In the genomic region with DNA sequence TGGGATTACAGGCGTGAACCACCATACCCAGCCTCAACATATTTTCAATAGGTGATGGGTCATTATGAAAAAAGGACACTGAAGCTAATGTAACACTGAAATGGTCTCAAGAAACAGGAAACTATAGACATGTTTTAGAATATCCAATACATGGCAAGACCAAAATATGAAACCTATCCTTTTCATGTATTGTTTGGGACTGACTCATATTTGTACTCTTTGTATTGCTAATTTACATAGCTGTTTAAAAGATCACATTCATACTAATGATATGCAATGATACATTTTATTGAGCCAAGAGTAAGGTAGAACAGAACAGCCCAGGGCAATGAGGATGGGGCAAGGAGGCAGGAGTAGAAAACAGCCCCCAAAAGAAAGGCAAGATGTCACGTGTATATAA, we compare ENCODE assay signal across 16 cellular contexts. TPM values are rescaled to one million over a fixed set of nuclear protein-coding genes. Genes with fewer than 3 reads are reported as not detected.
DNase-seq lines count a peak whose midpoint lies in the region; ATAC-seq, FAIRE-seq and TF ChIP-seq lines count a peak whose summit lies in the region.
"Had no signal": no experiment of that assay in that cellular context is flagged by ENCODE, and none has a peak within 500 bp of the region (broad histone marks: within the 10 kb centered on the region; RNA-seq: fewer than 3 reads in every experiment).

No MANE protein-coding gene starts in this region.

- FAIRE-seq in GM19239 (lab: Jason Lieb, UNC), result no peak

- H3K27ac ChIP-seq in cardiac muscle cell (peak overlapping the region; percentile 23), heart left ventricle (no peak overlapping the region), epithelial cell of prostate (peak overlapping the region; percentile 78)

- H3K4me1 Mint-ChIP-seq in T-helper 1 cell treated with Interleukin-12 subunit alpha and Interleukin-12 subunit beta and Interleukin-4 antibody, amounts not matched to agents 30 μg/mL and 1 μg/mL, for 36 hours (ENCODE audit: low read depth), result peaks cover 39% of the 10 kb centered on the region
- H3K4me1 Mint-ChIP-seq in CD14-positive monocyte, result no peaks in the 10 kb centered on the region

- peak overlapping the region; percentile 38 for H3K4me3 Mint-ChIP-seq in T-helper 1 cell treated with Interleukin-12 subunit alpha and Interleukin-12 subunit beta and Interleukin-4 antibody, amounts not matched to agents 30 μg/mL and 1 μg/mL, for 36 hours
- no peak overlapping the region for H3K4me3 Mint-ChIP-seq in CD14-positive monocyte

- H3K4me3 ChIP-seq in cardiac muscle cell (no peak overlapping the region), heart left ventricle (no peak overlapping the region)

- no peak for DNase-seq in cardiac muscle cell (ENCODE audit: low read depth in 1 of 2, low spot score in 1 of 2)
- no peak for DNase-seq in heart left ventricle
- no peak for DNase-seq in epithelial cell of prostate (ENCODE audit: low read depth, low spot score)
- DNase-seq in GM19239 (ENCODE audit: insufficient read length, low spot score), result no peak
- no peak for DNase-seq in SIG-M5 (lab: John Stamatoyannopoulos, UW)
- no peak for DNase-seq in CD14-positive monocyte (ENCODE audit: low spot score)
- DNase-seq: activated CD8-positive, alpha-beta memory T cell treated with anti-CD3 and anti-CD28 coated beads for 24 hours; DMS153; glutamatergic neuron; kidney glomerular epithelial cell; NK-92 treated with Interleukin-12 subunit alpha and Interleukin-12 subunit beta, amount 100 ng/mL, for 24 hours; posterior cingulate gyrus; Right ventricle myocardium superior; T1000 had no signal

- H3K9me3 ChIP-seq in cardiac muscle cell (ENCODE audit: low read depth) (no peaks in the 10 kb centered on the region), heart left ventricle (no peaks in the 10 kb centered on the region)

- H3K27me3 Mint-ChIP-seq in T-helper 1 cell treated with Interleukin-12 subunit alpha and Interleukin-12 subunit beta and Interleukin-4 antibody, amounts not matched to agents 30 μg/mL and 1 μg/mL, for 36 hours (ENCODE audit: low read depth), result no peaks in the 10 kb centered on the region
- H3K27me3 Mint-ChIP-seq in CD14-positive monocyte (ENCODE audit: low read depth in 3 of 3), result no peaks in the 10 kb centered on the region

- H3K4me1 ChIP-seq in cardiac muscle cell (ENCODE audit: low read depth) (peaks cover 13% of the 10 kb centered on the region), heart left ventricle (peaks cover 0 to 8% (median 0%) of the 10 kb centered on the region in 12 donors)

- WGBS in heart left ventricle, 4 donors, result 92 to 98% (median 95%) methylated on average over 2 of the region's 2 CpGs

- TF ChIP-seq CTCF in cardiac muscle cell (IDR thresholded peaks at IDR 0.05; ENCODE audit: low read depth, low read length) (no peak), heart left ventricle (IDR thresholded peaks at IDR 0.05) (no peak), CD14-positive monocyte (IDR thresholded peaks at IDR 0.05) (no peak)

- peak overlapping the region; percentile 91 for H3K27ac Mint-ChIP-seq in T-helper 1 cell treated with Interleukin-12 subunit alpha and Interleukin-12 subunit beta and Interleukin-4 antibody, amounts not matched to agents 30 μg/mL and 1 μg/mL, for 36 hours
- H3K27ac Mint-ChIP-seq in CD14-positive monocyte, result peak overlapping the region in 1 of 7 donors; percentile 63

- intact Hi-C loops in heart left ventricle (cut with DNase I), result no loop called here
- intact Hi-C loops in CD14-positive monocyte (cut with micrococcal nuclease), result no loop called here

- no peak for ATAC-seq in heart left ventricle
- no peak for ATAC-seq in GM21717 (IDR thresholded peaks at IDR 0.05; ENCODE audit: unreplicated experiment)

- H3K9me3 Mint-ChIP-seq in T-helper 1 cell treated with Interleukin-12 subunit alpha and Interleukin-12 subunit beta and Interleukin-4 antibody, amounts not matched to agents 30 μg/mL and 1 μg/mL, for 36 hours, result peaks cover 37% of the 10 kb centered on the region
- H3K9me3 Mint-ChIP-seq in CD14-positive monocyte, result peaks cover 8 to 32% (median 15%) of the 10 kb centered on the region in 7 donors

- peaks cover 9% of the 10 kb centered on the region for H3K36me3 ChIP-seq in cardiac muscle cell
- H3K36me3 ChIP-seq in heart left ventricle, result peaks cover 0 to 88% (median 64%) of the 10 kb centered on the region in 9 donors

- H3K27me3 ChIP-seq in cardiac muscle cell, result no peaks in the 10 kb centered on the region
- H3K27me3 ChIP-seq in heart left ventricle, result no peaks in the 10 kb centered on the region

- peaks cover 62% of the 10 kb centered on the region for H3K36me3 Mint-ChIP-seq in T-helper 1 cell treated with Interleukin-12 subunit alpha and Interleukin-12 subunit beta and Interleukin-4 antibody, amounts not matched to agents 30 μg/mL and 1 μg/mL, for 36 hours (ENCODE audit: low read depth)
- H3K36me3 Mint-ChIP-seq in CD14-positive monocyte, result peaks cover 48 to 86% of the 10 kb centered on the region in 2 donors

- TF ChIP-seq POLR2A in heart left ventricle (IDR thresholded peaks at IDR 0.05), result no peak

RNA-seq across cellular contexts. Expression of a gene that starts 32.6 kb away (rescaled TPM):
- total RNA-seq in cardiac muscle cell, result 39.6 and 49.0 TPM in 2 replicates
- 15.7 and 20.9 TPM in 2 replicates for polyA plus RNA-seq in cardiac muscle cell
- total RNA-seq in heart left ventricle, result 10 to 100 TPM; 13.7 to 42.8 (median 22.8) TPM
- polyA plus RNA-seq in heart left ventricle, result 10 to 100 TPM in 1 of 2 donors, 1 to 10 TPM in 1; 9.5 to 25.8 TPM
- 10 to 100 TPM; 26.8 to 82.9 TPM for polyA plus RNA-seq in CD14-positive monocyte

Comparison
In these comparisons a context has a peak if more than half of its experiments do, and no peak if none do; other contexts are left out.
1. H3K27ac ChIP-seq: peak in cardiac muscle cell (single experiment) and epithelial cell of prostate (single experiment); none in heart left ventricle (0 of 12).